ENCODE assay signal across 8 cellular contexts in the genomic region with DNA sequence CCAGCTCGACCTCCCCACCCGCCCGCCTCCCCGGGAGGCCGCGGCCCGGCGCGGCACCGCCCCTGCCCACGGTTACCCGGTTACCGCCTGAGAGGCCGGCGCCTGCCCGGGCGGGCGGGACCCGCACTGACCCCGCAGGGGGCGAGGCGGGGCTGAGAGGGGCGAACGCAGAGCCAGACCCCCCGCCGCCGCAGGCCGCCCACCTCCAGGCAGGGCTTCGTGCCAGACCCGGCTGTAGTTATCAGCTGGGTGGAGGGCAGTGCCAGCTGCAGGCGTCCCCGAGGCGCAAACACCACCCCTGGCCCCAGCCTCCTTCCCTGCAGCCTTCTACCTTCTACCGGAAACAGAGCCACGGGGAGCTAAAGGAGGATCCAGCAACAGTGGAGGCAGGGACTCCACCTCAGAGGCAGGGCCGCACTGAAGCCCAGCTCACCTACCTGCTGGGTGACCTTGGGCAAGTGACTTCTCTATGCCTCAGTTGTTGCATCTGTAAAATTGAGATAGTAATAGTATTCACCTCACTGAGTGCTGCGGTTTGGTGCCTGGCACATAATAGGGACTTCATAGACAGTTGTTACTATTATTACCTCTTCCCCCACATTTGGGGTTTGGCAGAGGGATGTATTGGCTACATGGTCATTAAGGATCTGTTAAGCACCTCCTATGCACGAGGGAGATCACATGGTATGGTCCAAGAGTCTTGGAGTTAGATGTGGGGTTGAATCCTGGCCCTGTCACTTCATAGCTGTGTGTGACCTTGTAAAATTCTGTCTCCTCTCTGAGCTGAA.
DNase-seq lines count a peak whose midpoint lies in the region; ATAC-seq and TF ChIP-seq lines count a peak whose summit lies in the region.

No MANE protein-coding gene starts in this region.

- no peak for TF ChIP-seq RAD21 in neural cell (conservative IDR thresholded peaks at IDR 0.05)

- H2AFZ ChIP-seq in neural cell (ENCODE audit: low read depth, low read length), result peak overlapping the region; percentile 27

- H3K27ac ChIP-seq in esophagus (ENCODE audit: low read depth in 2 of 2, low read length in 1 of 2), result peak overlapping the region; percentile 92 to 98
- H3K27ac ChIP-seq in neural cell (ENCODE audit: low read length), result no peak overlapping the region

- peak overlapping the region; percentile 73 for H3K4me3 Mint-ChIP-seq in activated naive CD4-positive, alpha-beta T cell treated with anti-CD3 and anti-CD28 coated beads, Interleukin-2, amount 50 U/mL, for 24 hours

- no peak for TF ChIP-seq EP300 in neural cell (conservative IDR thresholded peaks at IDR 0.05; ENCODE audit: poor library complexity, severe bottlenecking)

- no peaks in the 10 kb centered on the region for H3K27me3 ChIP-seq in esophagus (ENCODE audit: control insufficient read depth in 1 of 2, insufficient read depth in 2 of 2, low read length in 2 of 2)
- H3K27me3 ChIP-seq in neural cell (ENCODE audit: insufficient read depth, low read depth, low read length), result no peaks in the 10 kb centered on the region

- no peaks in the 10 kb centered on the region for H3K9me3 Mint-ChIP-seq in activated naive CD4-positive, alpha-beta T cell treated with anti-CD3 and anti-CD28 coated beads, Interleukin-2, amount 50 U/mL, for 24 hours

- H3K36me3 ChIP-seq in esophagus (ENCODE audit: control insufficient read depth in 2 of 2, insufficient read depth in 2 of 2, low read length in 1 of 2), result no peaks in the 10 kb centered on the region
- H3K36me3 ChIP-seq in neural cell (ENCODE audit: insufficient read depth, low read length), result no peaks in the 10 kb centered on the region

- peaks cover 3% of the 10 kb centered on the region for H3K27me3 Mint-ChIP-seq in activated naive CD4-positive, alpha-beta T cell treated with anti-CD3 and anti-CD28 coated beads, Interleukin-2, amount 50 U/mL, for 24 hours

- H3K79me2 ChIP-seq in neural cell (replicated peaks; ENCODE audit: insufficient read depth, low read length), result no peaks in the 10 kb centered on the region

- ATAC-seq in HG03342 (IDR thresholded peaks at IDR 0.05; ENCODE audit: unreplicated experiment), result peak; percentile 24

- no peak overlapping the region for H3K4me2 ChIP-seq in neural cell (ENCODE audit: low read length)

- H3K4me3 ChIP-seq in esophagus (ENCODE audit: low read depth in 1 of 2, low read length in 2 of 2) (peak overlapping the region; percentile 55 to 58), neural cell (ENCODE audit: low read length) (peak overlapping the region; percentile 65)

- no peak overlapping the region for H3K27ac Mint-ChIP-seq in activated naive CD4-positive, alpha-beta T cell treated with anti-CD3 and anti-CD28 coated beads, Interleukin-2, amount 50 U/mL, for 24 hours

- H3K4me1 ChIP-seq in esophagus (ENCODE audit: control insufficient read depth in 2 of 2, insufficient read depth in 2 of 2, low read length in 1 of 2), result peaks cover 0 to 19% of the 10 kb centered on the region in 2 donors

- H3K36me3 Mint-ChIP-seq in activated naive CD4-positive, alpha-beta T cell treated with anti-CD3 and anti-CD28 coated beads, Interleukin-2, amount 50 U/mL, for 24 hours, result no peaks in the 10 kb centered on the region

- H3F3A ChIP-seq in neural cell (ENCODE audit: insufficient read depth, low read length, poor library complexity, severe bottlenecking), result no peaks in the 10 kb centered on the region

- H3K4me1 Mint-ChIP-seq in activated naive CD4-positive, alpha-beta T cell treated with anti-CD3 and anti-CD28 coated beads, Interleukin-2, amount 50 U/mL, for 24 hours, result peaks cover 8% of the 10 kb centered on the region

- TF ChIP-seq CTCF in neural cell (IDR thresholded peaks at IDR 0.05; ENCODE audit: poor library complexity, severe bottlenecking), result no peak

- H3K9me2 ChIP-seq in neural cell (ENCODE audit: insufficient read depth, low read length), result no peaks in the 10 kb centered on the region

- no peaks in the 10 kb centered on the region for H4K20me1 ChIP-seq in neural cell (ENCODE audit: insufficient read depth)

- H3K9ac ChIP-seq in neural cell (ENCODE audit: low read length), result peak overlapping the region; percentile 60

- DNase-seq in activated naive CD4-positive, alpha-beta T cell (lab: John Stamatoyannopoulos, UW), result no peak
- DNase-seq in RPMI8226, result peak; percentile 46
- DNase-seq in COLO829 (ENCODE audit: low spot score), result no peak
- no peak for DNase-seq in occipital lobe (lab: John Stamatoyannopoulos, UW)

- H3K9me3 ChIP-seq in esophagus (ENCODE audit: control insufficient read depth in 2 of 2, insufficient read depth in 1 of 2, low read depth in 1 of 2, low read length in 1 of 2) (no peaks in the 10 kb centered on the region), neural cell (ENCODE audit: low read length) (no peaks in the 10 kb centered on the region)

- WGBS in esophagus, 2 donors, result 4% methylated on average over 38 of the region's 38 CpGs

TF ChIP-seq in neural cell, 6 proteins besides CTCF, POLR2A, EP300 and RAD21:
- TF ChIP-seq MXI1 (conservative IDR thresholded peaks at IDR 0.05; ENCODE audit: poor library complexity, severe bottlenecking) (peak; percentile 29), EZH2 (IDR thresholded peaks at IDR 0.05; ENCODE audit: borderline replicate concordance, insufficient read depth, low read length, poor library complexity, severe bottlenecking) (no peak), SMC3 (conservative IDR thresholded peaks at IDR 0.05; ENCODE audit: poor library complexity) (peak; percentile 20)
- TF ChIP-seq, protein P1, sequence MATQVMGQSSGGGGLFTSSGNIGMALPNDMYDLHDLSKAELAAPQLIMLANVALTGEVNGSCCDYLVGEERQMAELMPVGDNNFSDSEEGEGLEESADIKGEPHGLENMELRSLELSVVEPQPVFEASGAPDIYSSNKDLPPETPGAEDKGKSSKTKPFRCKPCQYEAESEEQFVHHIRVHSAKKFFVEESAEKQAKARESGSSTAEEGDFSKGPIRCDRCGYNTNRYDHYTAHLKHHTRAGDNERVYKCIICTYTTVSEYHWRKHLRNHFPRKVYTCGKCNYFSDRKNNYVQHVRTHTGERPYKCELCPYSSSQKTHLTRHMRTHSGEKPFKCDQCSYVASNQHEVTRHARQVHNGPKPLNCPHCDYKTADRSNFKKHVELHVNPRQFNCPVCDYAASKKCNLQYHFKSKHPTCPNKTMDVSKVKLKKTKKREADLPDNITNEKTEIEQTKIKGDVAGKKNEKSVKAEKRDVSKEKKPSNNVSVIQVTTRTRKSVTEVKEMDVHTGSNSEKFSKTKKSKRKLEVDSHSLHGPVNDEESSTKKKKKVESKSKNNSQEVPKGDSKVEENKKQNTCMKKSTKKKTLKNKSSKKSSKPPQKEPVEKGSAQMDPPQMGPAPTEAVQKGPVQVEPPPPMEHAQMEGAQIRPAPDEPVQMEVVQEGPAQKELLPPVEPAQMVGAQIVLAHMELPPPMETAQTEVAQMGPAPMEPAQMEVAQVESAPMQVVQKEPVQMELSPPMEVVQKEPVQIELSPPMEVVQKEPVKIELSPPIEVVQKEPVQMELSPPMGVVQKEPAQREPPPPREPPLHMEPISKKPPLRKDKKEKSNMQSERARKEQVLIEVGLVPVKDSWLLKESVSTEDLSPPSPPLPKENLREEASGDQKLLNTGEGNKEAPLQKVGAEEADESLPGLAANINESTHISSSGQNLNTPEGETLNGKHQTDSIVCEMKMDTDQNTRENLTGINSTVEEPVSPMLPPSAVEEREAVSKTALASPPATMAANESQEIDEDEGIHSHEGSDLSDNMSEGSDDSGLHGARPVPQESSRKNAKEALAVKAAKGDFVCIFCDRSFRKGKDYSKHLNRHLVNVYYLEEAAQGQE (IDR thresholded peaks at IDR 0.05; ENCODE audit: borderline replicate concordance), result no peak
TF ChIP-seq in neural cell: peak in this region for 2.
